ENCODE assay signal across 16 cellular contexts in genomic region chr2:23250371-23250770, GRCh38.
DNase-seq lines count a peak whose midpoint lies in the region; ATAC-seq and TF ChIP-seq lines count a peak whose summit lies in the region.
"Had no signal": no experiment of that assay in that cellular context is flagged by ENCODE, and none has a peak within 500 bp of the region (broad histone marks: within the 10 kb centered on the region; RNA-seq: fewer than 3 reads in every experiment).

No MANE protein-coding gene starts in this region.

- DNase-seq in Right ventricle myocardium inferior (ENCODE audit: missing footprints), result no peak
- no peak for DNase-seq in cardiac septum (ENCODE audit: low spot score)
- DNase-seq in heart left ventricle, result no peak
- DNase-seq in neural crest cell (ENCODE audit: low read depth, low spot score), result no peak
- no peak for DNase-seq in tibial artery
- no peak for DNase-seq in T1000 (lab: John Stamatoyannopoulos, UW)
- no peak for DNase-seq in NOMO-1 treated with DMSO at 0.1 percent for 48 hours (lab: John Stamatoyannopoulos, UW; ENCODE audit: unreplicated experiment)
- no peak for DNase-seq in DMS53 treated with DMSO at 0.1 percent for 48 hours (lab: John Stamatoyannopoulos, UW; ENCODE audit: unreplicated experiment)
- DNase-seq: 8988T; CD8-positive, alpha-beta T cell; DMS79 treated with DMSO at 0.1 percent for 48 hours; HCEC 1CT; NCI-H2029; NCI-H2171; NCI-H510A; NCI-H774 had no signal

- TF ChIP-seq CTCF in heart left ventricle (IDR thresholded peaks at IDR 0.05), result no peak
- no peak for TF ChIP-seq CTCF in neural crest cell (conservative IDR thresholded peaks at IDR 0.05)
- no peak for TF ChIP-seq CTCF in tibial artery (IDR thresholded peaks at IDR 0.05)

- intact Hi-C loops in Right ventricle myocardium inferior (cut with DNase I), result no loop called here
- intact Hi-C loops in cardiac septum (cut with DNase I), result no loop called here
- intact Hi-C loops in heart left ventricle (cut with DNase I), result loop anchor here in 1 of 10 donors (1.0 kb wide), 1 partner anchor 11 kb away; no protein-coding TSS in a partner anchor
- intact Hi-C loops in tibial artery (cut with DNase I; ENCODE audit: low total_unique reads), result no loop called here

- H3K36me3 ChIP-seq in heart left ventricle (no peaks in the 10 kb centered on the region), tibial artery (no peaks in the 10 kb centered on the region)

- WGBS in heart left ventricle, 4 donors, result 39 to 77% (median 51%) methylated on average over 2 of the region's 2 CpGs

- H3K9me3 Mint-ChIP-seq in neural crest cell, result peaks cover 2% of the 10 kb centered on the region
- H3K9me3 Mint-ChIP-seq: CD8-positive, alpha-beta T cell had no signal

- peaks cover 4% of the 10 kb centered on the region for H3K4me1 Mint-ChIP-seq in neural crest cell

- H3K4me3 Mint-ChIP-seq in neural crest cell, result no peak overlapping the region
- H3K4me3 Mint-ChIP-seq: CD8-positive, alpha-beta T cell had no signal

- no peaks in the 10 kb centered on the region for H3K27me3 Mint-ChIP-seq in neural crest cell (ENCODE audit: low read depth)

- H3K4me3 ChIP-seq in heart left ventricle (no peak overlapping the region), tibial artery (no peak overlapping the region)

- ATAC-seq in Right ventricle myocardium inferior (peak; percentile 72), heart left ventricle (peak; percentile 39 to 85 (median 68))
- ATAC-seq: CD8-positive, alpha-beta T cell had no signal

- no peaks in the 10 kb centered on the region for H3K36me3 Mint-ChIP-seq in neural crest cell (ENCODE audit: low read depth)
- H3K36me3 Mint-ChIP-seq: CD8-positive, alpha-beta T cell had no signal

- H3K27ac Mint-ChIP-seq in neural crest cell (ENCODE audit: unreplicated experiment), result peak overlapping the region; percentile 58
- H3K27ac Mint-ChIP-seq: CD8-positive, alpha-beta T cell had no signal

- TF ChIP-seq POLR2A in heart left ventricle (IDR thresholded peaks at IDR 0.05), result no peak

- no peak overlapping the region for H3K27ac ChIP-seq in heart left ventricle
- peak overlapping the region; percentile 45 for H3K27ac ChIP-seq in tibial artery

- H3K9me3 ChIP-seq in heart left ventricle, result peaks cover 0 to 3% (median 0%) of the 10 kb centered on the region in 12 donors
- H3K9me3 ChIP-seq in tibial artery, result no peaks in the 10 kb centered on the region

- peaks cover 0 to 20% (median 0%) of the 10 kb centered on the region in 12 donors for H3K4me1 ChIP-seq in heart left ventricle
- peaks cover 0 to 28% (median 20%) of the 10 kb centered on the region in 4 donors for H3K4me1 ChIP-seq in tibial artery

- H3K27me3 ChIP-seq in heart left ventricle (no peaks in the 10 kb centered on the region), tibial artery (no peaks in the 10 kb centered on the region)

Comparison
In these comparisons a context has a peak if more than half of its experiments do, and no peak if none do; other contexts are left out.
1. H3K27ac ChIP-seq: peak in tibial artery (2 of 2); none in heart left ventricle (0 of 12).